Comparison of ENCODE assay signal across 18 cellular contexts in genomic region chr15:77857419-77857818, GRCh38.
DNase-seq lines count a peak whose midpoint lies in the region; ATAC-seq and TF ChIP-seq lines count a peak whose summit lies in the region.
"Had no signal": no experiment of that assay in that cellular context is flagged by ENCODE, and none has a peak within 500 bp of the region (broad histone marks: within the 10 kb centered on the region; RNA-seq: fewer than 3 reads in every experiment).

No MANE protein-coding gene starts in this region.

- in situ Hi-C loops in transverse colon (cut with MboI; ENCODE audit: low pct_ligation_motif_present in 1 of 4, low pct_unique_long_range_greater_than_20kb in 1 of 4, low sequenced_read_pairs in 3 of 4): no loop called here

- no peak overlapping the region for H3K4me3 ChIP-seq in neural cell (ENCODE audit: low read length)
- H3K4me3 ChIP-seq in vagina: no peak overlapping the region
- no peak overlapping the region for H3K4me3 ChIP-seq in transverse colon
- H3K4me3 ChIP-seq: SJCRH30 had no signal

- CTCF ChIA-PET in HEK293T (lab: Yijun Ruan, JAX): no interaction called here

- H3K27me3 ChIP-seq in neural cell (ENCODE audit: insufficient read depth, low read depth, low read length) (no peaks in the 10 kb centered on the region), vagina (no peaks in the 10 kb centered on the region), transverse colon (no peaks in the 10 kb centered on the region)

- H3K9me2 ChIP-seq in neural cell (ENCODE audit: insufficient read depth, low read length): no peaks in the 10 kb centered on the region

- H3F3A ChIP-seq in neural cell (ENCODE audit: insufficient read depth, low read length, poor library complexity, severe bottlenecking): no peaks in the 10 kb centered on the region

- H3K27ac ChIP-seq in neural cell (ENCODE audit: low read length) (peak overlapping the region; percentile 59), vagina (no peak overlapping the region), transverse colon (no peak overlapping the region)
- H3K27ac ChIP-seq: SJCRH30 had no signal

- H3K36me3 ChIP-seq in neural cell (ENCODE audit: insufficient read depth, low read length): no peaks in the 10 kb centered on the region
- H3K36me3 ChIP-seq in vagina: no peaks in the 10 kb centered on the region
- no peaks in the 10 kb centered on the region for H3K36me3 ChIP-seq in transverse colon
- H3K36me3 ChIP-seq: SJCRH30 had no signal

- H3K79me2 ChIP-seq in neural cell (replicated peaks; ENCODE audit: insufficient read depth, low read length): no peaks in the 10 kb centered on the region

- no peaks in the 10 kb centered on the region for H4K20me1 ChIP-seq in neural cell (ENCODE audit: insufficient read depth)

- H3K4me1 Mint-ChIP-seq in chondrocyte (ENCODE audit: low read depth): peaks cover 4% of the 10 kb centered on the region

- no peaks in the 10 kb centered on the region for H3K9me3 Mint-ChIP-seq in chondrocyte (ENCODE audit: low read depth)

- no peak overlapping the region for H3K27ac Mint-ChIP-seq in chondrocyte (ENCODE audit: unreplicated experiment)

- no peaks in the 10 kb centered on the region for H3K4me1 ChIP-seq in vagina
- peaks cover 3 to 18% (median 11%) of the 10 kb centered on the region in 4 donors for H3K4me1 ChIP-seq in transverse colon
- H3K4me1 ChIP-seq: SJCRH30 had no signal

- no peak for TF ChIP-seq POLR2A in vagina (IDR thresholded peaks at IDR 0.05)
- TF ChIP-seq POLR2A in transverse colon (IDR thresholded peaks at IDR 0.05): no peak

- no peak for TF ChIP-seq CTCF in chondrocyte (IDR thresholded peaks at IDR 0.05)
- no peak for TF ChIP-seq CTCF in neural cell (IDR thresholded peaks at IDR 0.05; ENCODE audit: poor library complexity, severe bottlenecking)
- no peak for TF ChIP-seq CTCF in vagina (IDR thresholded peaks at IDR 0.05)
- no peak for TF ChIP-seq CTCF in transverse colon (IDR thresholded peaks at IDR 0.05)

- ATAC-seq in left ventricle myocardium superior: no peak

- TF ChIP-seq EP300 in neural cell (conservative IDR thresholded peaks at IDR 0.05; ENCODE audit: poor library complexity, severe bottlenecking): no peak
- no peak for TF ChIP-seq EP300 in transverse colon (IDR thresholded peaks at IDR 0.05; ENCODE audit: low read depth)

- H3K9ac ChIP-seq in neural cell (ENCODE audit: low read length): peak overlapping the region; percentile 28

- peak overlapping the region; percentile 3 for H3K4me2 ChIP-seq in neural cell (ENCODE audit: low read length)

- no peak overlapping the region for H2AFZ ChIP-seq in neural cell (ENCODE audit: low read depth, low read length)

- H3K9me3 ChIP-seq in neural cell (ENCODE audit: low read length) (no peaks in the 10 kb centered on the region), vagina (no peaks in the 10 kb centered on the region), transverse colon (no peaks in the 10 kb centered on the region)
- H3K9me3 ChIP-seq: SJCRH30 had no signal

- H3K4me3 Mint-ChIP-seq in chondrocyte (ENCODE audit: unreplicated experiment): no peak overlapping the region

- WGBS in transverse colon (ENCODE audit: low coverage in 1 of 2), 2 donors: 83 to 84% methylated on average over 4 to 7 of the region's 7 CpGs

- POLR2A ChIA-PET in HEK293T (lab: Yijun Ruan, JAX): no interaction called here

- H3K36me3 Mint-ChIP-seq in chondrocyte (ENCODE audit: low read depth): no peaks in the 10 kb centered on the region

- no peak for TF ChIP-seq RAD21 in neural cell (conservative IDR thresholded peaks at IDR 0.05)

- peak; percentile 31 for DNase-seq in cardiac septum (ENCODE audit: low spot score)
- DNase-seq in left ventricle myocardium superior: no peak
- peak; percentile 48 for DNase-seq in chondrocyte (ENCODE audit: low spot score)
- DNase-seq in HEK293T (ENCODE audit: extremely low spot score): no peak
- DNase-seq in vagina (ENCODE audit: extremely low spot score in 2 of 2): no peak
- DNase-seq in transverse colon: no peak
- DNase-seq: C1 segment of cervical spinal cord, DMS79, GOT3, KBM-7, MV-4-11, NCI-H1417 treated with DMSO at 0.1 percent for 48 hours, NCI-H1930, NCI-H226, NCI-H524 treated with DMSO at 0.1 percent for 48 hours, RPMI8226, SJCRH30 had no signal

- H3K27me3 Mint-ChIP-seq in chondrocyte (ENCODE audit: low read depth): peaks cover 22% of the 10 kb centered on the region

- intact Hi-C loops in cardiac septum (cut with DNase I): no loop called here
- intact Hi-C loops in left ventricle myocardium superior (cut with micrococcal nuclease): no loop called here
- intact Hi-C loops in vagina (cut with DNase I): no loop called here
- intact Hi-C loops in transverse colon (cut with DNase I; ENCODE audit: low total_unique reads): no loop called here

TF ChIP-seq in neural cell, 6 proteins besides CTCF, POLR2A, EP300 and RAD21:
- TF ChIP-seq MXI1 (conservative IDR thresholded peaks at IDR 0.05; ENCODE audit: poor library complexity, severe bottlenecking) (no peak), TAF1 (IDR thresholded peaks at IDR 0.05; ENCODE audit: low read depth) (no peak), SMC3 (conservative IDR thresholded peaks at IDR 0.05; ENCODE audit: poor library complexity) (no peak), POLR2AphosphoS5 (IDR thresholded peaks at IDR 0.05) (no peak), EZH2 (IDR thresholded peaks at IDR 0.05; ENCODE audit: borderline replicate concordance, insufficient read depth, low read length, poor library complexity, severe bottlenecking) (no peak)
- TF ChIP-seq, protein P1, sequence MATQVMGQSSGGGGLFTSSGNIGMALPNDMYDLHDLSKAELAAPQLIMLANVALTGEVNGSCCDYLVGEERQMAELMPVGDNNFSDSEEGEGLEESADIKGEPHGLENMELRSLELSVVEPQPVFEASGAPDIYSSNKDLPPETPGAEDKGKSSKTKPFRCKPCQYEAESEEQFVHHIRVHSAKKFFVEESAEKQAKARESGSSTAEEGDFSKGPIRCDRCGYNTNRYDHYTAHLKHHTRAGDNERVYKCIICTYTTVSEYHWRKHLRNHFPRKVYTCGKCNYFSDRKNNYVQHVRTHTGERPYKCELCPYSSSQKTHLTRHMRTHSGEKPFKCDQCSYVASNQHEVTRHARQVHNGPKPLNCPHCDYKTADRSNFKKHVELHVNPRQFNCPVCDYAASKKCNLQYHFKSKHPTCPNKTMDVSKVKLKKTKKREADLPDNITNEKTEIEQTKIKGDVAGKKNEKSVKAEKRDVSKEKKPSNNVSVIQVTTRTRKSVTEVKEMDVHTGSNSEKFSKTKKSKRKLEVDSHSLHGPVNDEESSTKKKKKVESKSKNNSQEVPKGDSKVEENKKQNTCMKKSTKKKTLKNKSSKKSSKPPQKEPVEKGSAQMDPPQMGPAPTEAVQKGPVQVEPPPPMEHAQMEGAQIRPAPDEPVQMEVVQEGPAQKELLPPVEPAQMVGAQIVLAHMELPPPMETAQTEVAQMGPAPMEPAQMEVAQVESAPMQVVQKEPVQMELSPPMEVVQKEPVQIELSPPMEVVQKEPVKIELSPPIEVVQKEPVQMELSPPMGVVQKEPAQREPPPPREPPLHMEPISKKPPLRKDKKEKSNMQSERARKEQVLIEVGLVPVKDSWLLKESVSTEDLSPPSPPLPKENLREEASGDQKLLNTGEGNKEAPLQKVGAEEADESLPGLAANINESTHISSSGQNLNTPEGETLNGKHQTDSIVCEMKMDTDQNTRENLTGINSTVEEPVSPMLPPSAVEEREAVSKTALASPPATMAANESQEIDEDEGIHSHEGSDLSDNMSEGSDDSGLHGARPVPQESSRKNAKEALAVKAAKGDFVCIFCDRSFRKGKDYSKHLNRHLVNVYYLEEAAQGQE (IDR thresholded peaks at IDR 0.05; ENCODE audit: borderline replicate concordance): no peak
TF ChIP-seq in neural cell: peak in this region for 0.

TF ChIP-seq in HEK293T, 16 proteins besides CTCF, POLR2A, EP300 and RAD21:
- no peak for TF ChIP-seq FOXK2 (IDR thresholded peaks at IDR 0.05)
- TF ChIP-seq FOXM1 (IDR thresholded peaks at IDR 0.05; ENCODE audit: borderline replicate concordance): no peak
- TF ChIP-seq BHLHE40 (IDR thresholded peaks at IDR 0.05; ENCODE audit: borderline replicate concordance): no peak
- no peak for TF ChIP-seq PKNOX1 (IDR thresholded peaks at IDR 0.05)
- TF ChIP-seq L3MBTL2 (conservative IDR thresholded peaks at IDR 0.05): no peak
- no peak for TF ChIP-seq NFRKB (IDR thresholded peaks at IDR 0.05)
- no peak for TF ChIP-seq CTBP1 (IDR thresholded peaks at IDR 0.05; ENCODE audit: borderline replicate concordance)
- no peak for TF ChIP-seq HDGF (IDR thresholded peaks at IDR 0.05; ENCODE audit: borderline replicate concordance)
- no peak for TF ChIP-seq FOXA1 (IDR thresholded peaks at IDR 0.05)
- no peak for TF ChIP-seq ARNT (IDR thresholded peaks at IDR 0.05)
- no peak for TF ChIP-seq ZNF384 (IDR thresholded peaks at IDR 0.05)
- no peak for TF ChIP-seq LEF1 (IDR thresholded peaks at IDR 0.05; ENCODE audit: borderline replicate concordance)

Comparison
In these comparisons a context has a peak if more than half of its experiments do, and no peak if none do; other contexts are left out.
1. DNase-seq: peak in cardiac septum (single experiment) and chondrocyte (single experiment); none in left ventricle myocardium superior (single experiment), HEK293T (single experiment), vagina (0 of 2) and transverse colon (single experiment).